In genomic region chr12:53956251-53956887, GRCh38 we compare ENCODE assay signal across 1 cellular context.
TF ChIP-seq lines count a peak whose summit lies in the region.

No MANE protein-coding gene starts in this region.

TF ChIP-seq in neural cell, 6 proteins besides CTCF, POLR2A, EP300 and RAD21:
- TF ChIP-seq MXI1 (conservative IDR thresholded peaks at IDR 0.05; ENCODE audit: poor library complexity, severe bottlenecking) (no peak), EZH2 (IDR thresholded peaks at IDR 0.05; ENCODE audit: borderline replicate concordance, insufficient read depth, low read length, poor library complexity, severe bottlenecking) (peak; percentile 3)
